ENCODE assay signal across 9 cellular contexts in the genomic region with DNA sequence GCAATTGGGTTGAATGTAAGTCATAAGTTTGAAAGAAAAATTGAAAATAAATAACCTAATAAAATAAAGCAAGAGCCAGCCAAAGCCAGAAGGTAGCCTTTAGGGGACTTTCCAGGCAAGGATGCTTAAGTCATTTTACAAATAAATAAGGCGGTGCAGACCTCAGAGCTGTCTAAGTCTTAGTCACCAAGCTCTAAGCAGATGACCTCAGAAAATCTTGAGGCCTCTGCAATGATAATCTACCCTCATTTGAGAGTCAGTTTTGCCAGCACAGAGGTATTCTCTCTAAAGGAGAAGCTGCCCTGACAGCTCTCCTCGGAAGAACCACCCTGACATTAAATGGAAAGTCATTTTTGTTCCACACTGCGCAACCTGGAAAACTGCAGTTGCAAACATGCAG.
DNase-seq lines count a peak whose midpoint lies in the region; ATAC-seq and TF ChIP-seq lines count a peak whose summit lies in the region.
"Had no signal": no experiment of that assay in that cellular context is flagged by ENCODE, and none has a peak within 500 bp of the region (broad histone marks: within the 10 kb centered on the region; RNA-seq: fewer than 3 reads in every experiment).

No MANE protein-coding gene starts in this region.

- POLR2A ChIA-PET in CD4-positive, alpha-beta memory T cell (lab: Charles Lee; ENCODE audit: partially characterized antibody) = no interaction called here
- POLR2A ChIA-PET in A673 (lab: Charles Lee; ENCODE audit: low non-redundant PET) = no interaction called here

- H3K4me3 ChIP-seq in CD4-positive, alpha-beta memory T cell (ENCODE audit: low read length in 2 of 2) = no peak overlapping the region
- no peak overlapping the region for H3K4me3 ChIP-seq in astrocyte of the spinal cord (ENCODE audit: low read depth, low read length)
- no peak overlapping the region for H3K4me3 ChIP-seq in A673 (ENCODE audit: low read depth, low read length, poor library complexity, severe bottlenecking)

- H3K27ac Mint-ChIP-seq in CD4-positive, alpha-beta memory T cell = peak overlapping the region in 6 of 7 donors; percentile 12 to 90 (median 80)

- H3K27ac ChIP-seq in CD4-positive, alpha-beta memory T cell (ENCODE audit: low read depth, low read length) = no peak overlapping the region
- no peak overlapping the region for H3K27ac ChIP-seq in A673 (ENCODE audit: low read depth, low read length, poor library complexity, severe bottlenecking)
- H3K27ac ChIP-seq: VCaP had no signal

- intact Hi-C loops in CD4-positive, alpha-beta memory T cell (cut with micrococcal nuclease) = no loop called here
- intact Hi-C loops in A673 (cut with micrococcal nuclease; ENCODE audit: unreplicated experiment) = no loop called here

- H3K9me3 ChIP-seq in CD4-positive, alpha-beta memory T cell (ENCODE audit: control insufficient read depth in 1 of 2, low read length in 2 of 2) = no peaks in the 10 kb centered on the region
- H3K9me3 ChIP-seq in A673 (ENCODE audit: low read depth, low read length, poor library complexity, severe bottlenecking) = peaks cover 4% of the 10 kb centered on the region

- H3K27me3 Mint-ChIP-seq in CD4-positive, alpha-beta memory T cell = no peaks in the 10 kb centered on the region

- in situ Hi-C loops in astrocyte of the spinal cord (cut with HindIII; ENCODE audit: low sequenced_read_pairs) = no loop called here

- peaks cover 49 to 79% (median 59%) of the 10 kb centered on the region in 4 donors for H3K4me1 Mint-ChIP-seq in CD4-positive, alpha-beta memory T cell

- CTCF ChIA-PET in CD4-positive, alpha-beta memory T cell (lab: Charles Lee; ENCODE audit: partially characterized antibody) = interaction anchor here (1.0 to 1.4 kb wide), 2 partner anchors 90 to 146 kb away, joined by 3 read pairs; no protein-coding TSS in a partner anchor
- CTCF ChIA-PET in A673 (lab: Charles Lee) = no interaction called here

- peaks cover 34 to 54% of the 10 kb centered on the region in 2 donors for H3K36me3 Mint-ChIP-seq in CD4-positive, alpha-beta memory T cell

- no peak for TF ChIP-seq CTCF in astrocyte of the spinal cord (IDR thresholded peaks at IDR 0.05; ENCODE audit: low read depth, low read length)
- TF ChIP-seq CTCF in A673 (conservative IDR thresholded peaks at IDR 0.05; ENCODE audit: low read depth, low read length) = no peak

- H3K4me3 Mint-ChIP-seq in CD4-positive, alpha-beta memory T cell = peak overlapping the region in 3 of 8 donors; percentile 7 to 50 (median 35)

- no TSS peak for BruUV-seq in A673 (replicated peaks; lab: Mats Ljungman, UMichigan)

- DNase-seq in CD4-positive, alpha-beta memory T cell = no peak
- peak; percentile 50 for DNase-seq in astrocyte of the spinal cord (ENCODE audit: low read depth, low spot score)
- DNase-seq in A673 (ENCODE audit: low spot score) = no peak
- DNase-seq in SIG-M5 (lab: John Stamatoyannopoulos, UW) = no peak
- no peak for DNase-seq in NCI-H345 (lab: John Stamatoyannopoulos, UW)
- no peak for DNase-seq in SW 1271 (lab: John Stamatoyannopoulos, UW)

- H3K9me3 Mint-ChIP-seq in CD4-positive, alpha-beta memory T cell = peaks cover 0 to 2% (median under 1%) of the 10 kb centered on the region in 8 donors

- no peaks in the 10 kb centered on the region for H3K36me3 ChIP-seq in CD4-positive, alpha-beta memory T cell (ENCODE audit: insufficient read depth, low read length)
- no peaks in the 10 kb centered on the region for H3K36me3 ChIP-seq in A673 (ENCODE audit: insufficient read depth, low read length, poor library complexity, severe bottlenecking)

- ATAC-seq in GM19351 (IDR thresholded peaks at IDR 0.05; ENCODE audit: unreplicated experiment) (peak; percentile 53), HG03135 (IDR thresholded peaks at IDR 0.05; ENCODE audit: unreplicated experiment) (peak; percentile 58)

- peaks cover 66% of the 10 kb centered on the region for H3K4me1 ChIP-seq in CD4-positive, alpha-beta memory T cell (ENCODE audit: insufficient read depth, low read length)
- H3K4me1 ChIP-seq in A673 (ENCODE audit: insufficient read depth, low read length, poor library complexity, severe bottlenecking) = peaks cover 11% of the 10 kb centered on the region

- no peaks in the 10 kb centered on the region for H3K27me3 ChIP-seq in CD4-positive, alpha-beta memory T cell (ENCODE audit: insufficient read depth, low read length)
- no peaks in the 10 kb centered on the region for H3K27me3 ChIP-seq in A673 (replicated peaks; ENCODE audit: insufficient read depth, low read depth, low read length, poor library complexity)
